In genomic region chr19:45455707-45456499, GRCh38 we compare ENCODE assay signal across 8 cellular contexts. TPM values are rescaled to one million over a fixed set of nuclear protein-coding genes. Genes with fewer than 3 reads are reported as not detected.
DNase-seq lines count a peak whose midpoint lies in the region.

No MANE protein-coding gene starts in this region.

- H3K9ac ChIP-seq in mucosa of rectum (ENCODE audit: low read depth in 1 of 2, low read length in 2 of 2) (peak overlapping the region; percentile 47 to 88), subcutaneous abdominal adipose tissue (ENCODE audit: low read length in 5 of 5) (peak overlapping the region in 2 of 5 donors; percentile 26 to 30)

- POLR2A ChIA-PET in activated CD4-positive, alpha-beta memory T cell treated with anti-CD3 and anti-CD28 coated beads for 36 hours (lab: Charles Lee), result interaction anchor here (0.6 to 2.5 kb wide), 4 partner anchors 10 to 53 kb away, joined by 3 to 18 read pairs (median 4); partner anchors contain the start of gene FOSB

- H3K27me3 ChIP-seq in mucosa of rectum (ENCODE audit: control insufficient read depth in 2 of 2, insufficient read depth in 2 of 2, low read length in 2 of 2) (no peaks in the 10 kb centered on the region), subcutaneous abdominal adipose tissue (ENCODE audit: control insufficient read depth in 5 of 5, insufficient read depth in 4 of 5, low read length in 5 of 5) (peaks cover 0 to 3% (median 0%) of the 10 kb centered on the region in 5 donors)

- peaks cover 29% of the 10 kb centered on the region for H3K4me1 Mint-ChIP-seq in activated CD4-positive, alpha-beta memory T cell treated with anti-CD3 and anti-CD28 coated beads for 36 hours (ENCODE audit: low read depth)

- intact Hi-C loops in activated CD4-positive, alpha-beta memory T cell treated with anti-CD3 and anti-CD28 coated beads for 36 hours (cut with micrococcal nuclease), result no loop called here

- peak overlapping the region; percentile 91 to 94 for H3K27ac ChIP-seq in mucosa of rectum (ENCODE audit: low read depth in 2 of 2, low read length in 2 of 2)
- H3K27ac ChIP-seq in subcutaneous abdominal adipose tissue (ENCODE audit: low read depth, low read length), result peak overlapping the region; percentile 67

- H3K36me3 ChIP-seq in mucosa of rectum (ENCODE audit: control insufficient read depth in 2 of 2, insufficient read depth in 2 of 2, low read length in 2 of 2) (no peaks in the 10 kb centered on the region), subcutaneous abdominal adipose tissue (ENCODE audit: control insufficient read depth in 5 of 5, insufficient read depth in 5 of 5, low read length in 5 of 5) (no peaks in the 10 kb centered on the region)

- H3K4me3 ChIP-seq in mucosa of rectum (ENCODE audit: low read length in 2 of 2) (peak overlapping the region; percentile 54 to 57), subcutaneous abdominal adipose tissue (ENCODE audit: low read depth in 1 of 5, low read length in 5 of 5) (peak overlapping the region in 1 of 5 donors; percentile 34)

- peaks cover 2% of the 10 kb centered on the region for H3K9me3 Mint-ChIP-seq in activated CD4-positive, alpha-beta memory T cell treated with anti-CD3 and anti-CD28 coated beads for 36 hours

- no peaks in the 10 kb centered on the region for H3K36me3 Mint-ChIP-seq in activated CD4-positive, alpha-beta memory T cell treated with anti-CD3 and anti-CD28 coated beads for 36 hours

- H3K9me3 ChIP-seq in mucosa of rectum (ENCODE audit: control insufficient read depth in 2 of 2, low read length in 2 of 2), result no peaks in the 10 kb centered on the region
- no peaks in the 10 kb centered on the region for H3K9me3 ChIP-seq in subcutaneous abdominal adipose tissue (ENCODE audit: control insufficient read depth in 5 of 5, low read length in 5 of 5)

- H3K27me3 Mint-ChIP-seq in activated CD4-positive, alpha-beta memory T cell treated with anti-CD3 and anti-CD28 coated beads for 36 hours, result no peaks in the 10 kb centered on the region

- CTCF ChIA-PET in activated CD4-positive, alpha-beta memory T cell treated with anti-CD3 and anti-CD28 coated beads for 36 hours (lab: Charles Lee), result interaction anchor here (0.6 to 3.3 kb wide), 9 partner anchors 10 to 1402 kb away, joined by 3 to 18 read pairs (median 3); partner anchors contain the start of gene FOSB

- peak; percentile 26 for DNase-seq in NCI-H146 (lab: John Stamatoyannopoulos, UW)
- no peak for DNase-seq in NCI-H146 treated with DMSO at 0.1 percent for 48 hours (lab: John Stamatoyannopoulos, UW; ENCODE audit: unreplicated experiment)
- DNase-seq in NCI-H2107 (lab: John Stamatoyannopoulos, UW), result peak; percentile 37
- peak; percentile 84 for DNase-seq in activated CD4-positive, alpha-beta memory T cell treated with anti-CD3 and anti-CD28 coated beads for 36 hours
- DNase-seq in epidermal melanocyte (ENCODE audit: insufficient read length, low spot score), result peak; percentile 71
- DNase-seq in NCI-H1694 (lab: John Stamatoyannopoulos, UW), result no peak

- H3K4me1 ChIP-seq in mucosa of rectum (ENCODE audit: control insufficient read depth in 2 of 2, insufficient read depth in 2 of 2, low read length in 2 of 2), result peaks cover 22 to 29% of the 10 kb centered on the region in 2 donors
- peaks cover 4 to 31% (median 20%) of the 10 kb centered on the region in 5 donors for H3K4me1 ChIP-seq in subcutaneous abdominal adipose tissue (ENCODE audit: control insufficient read depth in 5 of 5, insufficient read depth in 5 of 5, low read length in 5 of 5)

- peak overlapping the region; percentile 56 for H3K27ac Mint-ChIP-seq in activated CD4-positive, alpha-beta memory T cell treated with anti-CD3 and anti-CD28 coated beads for 36 hours

- no peak overlapping the region for H3K4me3 Mint-ChIP-seq in activated CD4-positive, alpha-beta memory T cell treated with anti-CD3 and anti-CD28 coated beads for 36 hours

RNA-seq across cellular contexts. Expression of gene FOSB, which starts 11.9 kb away (rescaled TPM):
- 1 to 10 TPM; 3.7 to 5.9 TPM for total RNA-seq in activated CD4-positive, alpha-beta memory T cell treated with anti-CD3 and anti-CD28 coated beads for 36 hours

RNA-seq across cellular contexts. Expression of gene ERCC1, which starts 32.2 kb away (rescaled TPM):
- total RNA-seq in activated CD4-positive, alpha-beta memory T cell treated with anti-CD3 and anti-CD28 coated beads for 36 hours, result 10 to 100 TPM; 59.4 to 59.7 TPM

RNA-seq across cellular contexts. Expression of gene RTN2, which starts 40.9 kb away (rescaled TPM):
- total RNA-seq in activated CD4-positive, alpha-beta memory T cell treated with anti-CD3 and anti-CD28 coated beads for 36 hours, result 1 to 10 TPM; 1.5 to 2.2 TPM

RNA-seq across cellular contexts. Expression of gene PPM1N, which starts 42.3 kb away (rescaled TPM):
- total RNA-seq in activated CD4-positive, alpha-beta memory T cell treated with anti-CD3 and anti-CD28 coated beads for 36 hours, result 1 to 10 TPM; 3.5 to 3.6 TPM

RNA-seq across cellular contexts. Expression of gene POLR1G, which starts 49.5 kb away (rescaled TPM):
- total RNA-seq in activated CD4-positive, alpha-beta memory T cell treated with anti-CD3 and anti-CD28 coated beads for 36 hours, result 10 to 100 TPM; 11.1 to 12.6 TPM

Comparison
In these comparisons a context has a peak if more than half of its experiments do, and no peak if none do; other contexts are left out.
1. DNase-seq: peak in NCI-H146 (single experiment), NCI-H2107 (single experiment), activated CD4-positive, alpha-beta memory T cell treated with anti-CD3 and anti-CD28 coated beads for 36 hours (single experiment) and epidermal melanocyte (single experiment); none in NCI-H146 treated with DMSO at 0.1 percent for 48 hours (single experiment) and NCI-H1694 (single experiment).